ENCODE assay signal across 20 cellular contexts in genomic region chr12:109517619-109518018, GRCh38. TPM values are rescaled to one million over a fixed set of nuclear protein-coding genes. Genes with fewer than 3 reads are reported as not detected.
DNase-seq lines count a peak whose midpoint lies in the region; TF ChIP-seq lines count a peak whose summit lies in the region.
"Had no signal": no experiment of that assay in that cellular context is flagged by ENCODE, and none has a peak within 500 bp of the region (broad histone marks: within the 10 kb centered on the region; RNA-seq: fewer than 3 reads in every experiment).

No MANE protein-coding gene starts in this region.

- peak; percentile 49 for DNase-seq in BE2C
- DNase-seq in NCI-H2029 (lab: John Stamatoyannopoulos, UW): peak; percentile 96
- peak; percentile 35 for DNase-seq in coronary artery (ENCODE audit: low spot score)
- no peak for DNase-seq in AG08396 (ENCODE audit: low spot score)
- DNase-seq in NCI-H1930 (lab: John Stamatoyannopoulos, UW): no peak
- no peak for DNase-seq in MV-4-11 (lab: John Stamatoyannopoulos, UW)
- no peak for DNase-seq in NCI-H2227 treated with DMSO at 0.1 percent for 48 hours (lab: John Stamatoyannopoulos, UW)
- DNase-seq: activated CD4-positive, alpha-beta T cell treated with anti-CD3 and anti-CD28 coated beads, Interleukin-2, amount 10 ng/mL, durations not matched to agents 7 days and 5 days; activated naive CD8-positive, alpha-beta T cell treated with anti-CD3 and anti-CD28 coated beads, Interleukin-2, amount 10 ng/mL, durations not matched to agents 7 days and 5 days; CD8-positive, alpha-beta memory T cell; dermis blood vessel endothelial cell; foreskin fibroblast; KG1; mesendoderm; nephron progenitor cell; RPMI8226 had no signal

- H3K4me3 ChIP-seq in BE2C (ENCODE audit: low read depth, low read length): no peak overlapping the region
- no peak overlapping the region for H3K4me3 ChIP-seq in coronary artery
- no peak overlapping the region for H3K4me3 ChIP-seq in muscle layer of duodenum (ENCODE audit: low read depth in 1 of 2, low read length in 2 of 2)
- H3K4me3 ChIP-seq: body of pancreas, GM23338, thoracic aorta had no signal

- TF ChIP-seq CTCF in BE2C (IDR thresholded peaks at IDR 0.05; ENCODE audit: low read depth, low read length) (no peak), coronary artery (IDR thresholded peaks at IDR 0.05) (no peak)

- H3K27ac ChIP-seq in coronary artery (no peak overlapping the region), muscle layer of duodenum (ENCODE audit: low read length) (peak overlapping the region; percentile 54)
- H3K27ac ChIP-seq: thoracic aorta had no signal

- H3K36me3 ChIP-seq in BE2C: peaks cover 7% of the 10 kb centered on the region
- H3K36me3 ChIP-seq in muscle layer of duodenum (ENCODE audit: control insufficient read depth in 1 of 2, insufficient read depth in 2 of 2, low read length in 2 of 2): peaks cover 52 to 74% of the 10 kb centered on the region in 2 donors

- H3K4me1 ChIP-seq in BE2C (peaks cover 38% of the 10 kb centered on the region), muscle layer of duodenum (ENCODE audit: control insufficient read depth in 1 of 2, insufficient read depth in 2 of 2, low read length in 2 of 2) (peaks cover 0 to 9% of the 10 kb centered on the region in 2 donors)
- H3K4me1 ChIP-seq: body of pancreas had no signal

- no peaks in the 10 kb centered on the region for H3K9me3 ChIP-seq in BE2C
- H3K9me3 ChIP-seq in muscle layer of duodenum (ENCODE audit: control insufficient read depth in 1 of 2, low read length in 2 of 2): no peaks in the 10 kb centered on the region
- H3K9me3 ChIP-seq: body of pancreas, thoracic aorta had no signal

- no peaks in the 10 kb centered on the region for H3K27me3 ChIP-seq in BE2C
- no peaks in the 10 kb centered on the region for H3K27me3 ChIP-seq in muscle layer of duodenum (ENCODE audit: low read depth, low read length)
- H3K27me3 ChIP-seq: body of pancreas had no signal

RNA-seq across cellular contexts. Expression of gene UBE3B, which starts 40.2 kb away (rescaled TPM):
- polyA plus RNA-seq in BE2C (2012; ENCODE audit: insufficient read depth, insufficient read length, low read depth): 31.0 TPM

RNA-seq across cellular contexts. Expression of gene KCTD10, which starts 40.5 kb away (rescaled TPM):
- 69.5 TPM for polyA plus RNA-seq in BE2C (2012; ENCODE audit: insufficient read depth, insufficient read length, low read depth)

RNA-seq across cellular contexts. Expression of gene MMAB, which starts 55.7 kb away (rescaled TPM):
- 29.5 TPM for polyA plus RNA-seq in BE2C (2012; ENCODE audit: insufficient read depth, insufficient read length, low read depth)

RNA-seq across cellular contexts. Expression of gene MVK, which starts 56.0 kb away (rescaled TPM):
- 38.3 TPM for polyA plus RNA-seq in BE2C (2012; ENCODE audit: insufficient read depth, insufficient read length, low read depth)

Comparison
In these comparisons a context has a peak if more than half of its experiments do, and no peak if none do; other contexts are left out.
1. DNase-seq: peak in BE2C (single experiment), NCI-H2029 (single experiment) and coronary artery (single experiment); none in AG08396 (single experiment), NCI-H1930 (0 of 2), MV-4-11 (single experiment) and NCI-H2227 treated with DMSO at 0.1 percent for 48 hours (single experiment).